ENCODE assay signal across 16 cellular contexts in genomic region chr5:172163346-172163745, GRCh38. TPM values are rescaled to one million over a fixed set of nuclear protein-coding genes. Genes with fewer than 3 reads are reported as not detected.
DNase-seq lines count a peak whose midpoint lies in the region; ATAC-seq and TF ChIP-seq lines count a peak whose summit lies in the region.
"Had no signal": no experiment of that assay in that cellular context is flagged by ENCODE, and none has a peak within 500 bp of the region (broad histone marks: within the 10 kb centered on the region; RNA-seq: fewer than 3 reads in every experiment).

No MANE protein-coding gene starts in this region.

- peaks cover 29 to 83% (median 44%) of the 10 kb centered on the region in 11 experiments for H3K36me3 ChIP-seq in BLaER1 treated with 17β-estradiol and CSF1 and Interleukin-3, amounts not matched to agents 10 nM and 100 nM
- peaks cover 0 to 30% (median 0%) of the 10 kb centered on the region in 3 experiments for H3K36me3 ChIP-seq in naive thymus-derived CD4-positive, alpha-beta T cell (ENCODE audit: control insufficient read depth in 2 of 3, insufficient read depth in 3 of 3, low read length in 3 of 3)
- H3K36me3 ChIP-seq: BE2C had no signal

- H3K27ac Mint-ChIP-seq in naive thymus-derived CD4-positive, alpha-beta T cell: peak overlapping the region in 8 of 9 donors; percentile 32 to 90 (median 64)

- peaks cover 44 to 89% (median 68%) of the 10 kb centered on the region in 7 donors for H3K4me1 Mint-ChIP-seq in naive thymus-derived CD4-positive, alpha-beta T cell

- peaks cover 0 to 26% (median 4%) of the 10 kb centered on the region in 5 donors for H3K36me3 Mint-ChIP-seq in naive thymus-derived CD4-positive, alpha-beta T cell

- H3K4me3 Mint-ChIP-seq in naive thymus-derived CD4-positive, alpha-beta T cell: peak overlapping the region in 5 of 10 donors; percentile 2 to 61 (median 34)

- peak overlapping the region in 6 of 11 experiments; percentile 4 to 79 (median 40); a peak in 5 of 22 replicates for H3K4me2 ChIP-seq in BLaER1 treated with 17β-estradiol and CSF1 and Interleukin-3, amounts not matched to agents 10 nM and 100 nM
- H3K4me2 ChIP-seq: hepatocyte had no signal

- POLR2A ChIA-PET in RWPE1 (lab: Yijun Ruan, JAX; ENCODE audit: low non-redundant PET): no interaction called here
- POLR2A ChIA-PET in naive thymus-derived CD4-positive, alpha-beta T cell (lab: Charles Lee): interaction anchor here (1.2 to 9.2 kb wide), 3 partner anchors 11 to 20 kb away, joined by 3 to 57 read pairs (median 5); no protein-coding TSS in a partner anchor

- DNase-seq in RWPE1 (ENCODE audit: low spot score) (no peak), fibroblast of the aortic adventitia (ENCODE audit: low read depth) (peak; percentile 11), NCI-H226 (no peak), NCI-H146 treated with DMSO at 0.1 percent for 48 hours (lab: John Stamatoyannopoulos, UW; ENCODE audit: unreplicated experiment) (no peak)
- DNase-seq in naive thymus-derived CD4-positive, alpha-beta T cell: no peak
- DNase-seq: activated CD4-positive, alpha-beta T cell treated with anti-CD3 and anti-CD28 coated beads for 48 hours; activated effector memory CD4-positive, alpha-beta T cell treated with anti-CD3 and anti-CD28 coated beads, Interleukin-2, amount 50 U/mL, for 16 hours; BE2C; NCI-H1092; NCI-H748 treated with DMSO at 0.1 percent for 48 hours had no signal

- 0 out of 22 replicates have a peak, but pooled peaks cover 0 to under 1% (median 0%) of the 10 kb centered on the region in 11 experiments for H3K9me3 ChIP-seq in BLaER1 treated with 17β-estradiol and CSF1 and Interleukin-3, amounts not matched to agents 10 nM and 100 nM (replicated peaks in 1 of 11)
- no peaks in the 10 kb centered on the region for H3K9me3 ChIP-seq in naive thymus-derived CD4-positive, alpha-beta T cell (ENCODE audit: control insufficient read depth in 2 of 3, low read length in 3 of 3)
- H3K9me3 ChIP-seq: BE2C had no signal

- H4K20me1 ChIP-seq in BLaER1 treated with 17β-estradiol and CSF1 and Interleukin-3, amounts not matched to agents 10 nM and 100 nM: peaks cover 56 to 100% (median 98%) of the 10 kb centered on the region in 11 experiments

- H3K4me3 ChIP-seq in BLaER1 treated with 17β-estradiol and CSF1 and Interleukin-3, amounts not matched to agents 10 nM and 100 nM: no peak overlapping the region
- H3K4me3 ChIP-seq in fibroblast of the aortic adventitia (ENCODE audit: low read depth, low read length): no peak overlapping the region
- H3K4me3 ChIP-seq in naive thymus-derived CD4-positive, alpha-beta T cell (ENCODE audit: low read length): no peak overlapping the region
- H3K4me3 ChIP-seq: hepatocyte, SK-N-MC had no signal

- no peaks in the 10 kb centered on the region for H3K27me3 ChIP-seq in BLaER1 treated with 17β-estradiol and CSF1 and Interleukin-3, amounts not matched to agents 10 nM and 100 nM
- no peaks in the 10 kb centered on the region for H3K27me3 ChIP-seq in naive thymus-derived CD4-positive, alpha-beta T cell (ENCODE audit: control insufficient read depth in 2 of 2, insufficient read depth in 2 of 2, low read length in 2 of 2)
- H3K27me3 ChIP-seq: BE2C, dorsolateral prefrontal cortex, hepatocyte had no signal

- H3K9me3 Mint-ChIP-seq in naive thymus-derived CD4-positive, alpha-beta T cell: no peaks in the 10 kb centered on the region

- H3K4me1 ChIP-seq in BLaER1 treated with 17β-estradiol and CSF1 and Interleukin-3, amounts not matched to agents 10 nM and 100 nM: peaks cover 88 to 100% (median 96%) of the 10 kb centered on the region in 10 experiments
- H3K4me1 ChIP-seq in naive thymus-derived CD4-positive, alpha-beta T cell (ENCODE audit: control insufficient read depth in 2 of 2, insufficient read depth in 2 of 2, low read length in 2 of 2): peaks cover 47% of the 10 kb centered on the region in 2 donors
- H3K4me1 ChIP-seq: BE2C had no signal

- H3K27me3 Mint-ChIP-seq in naive thymus-derived CD4-positive, alpha-beta T cell: no peaks in the 10 kb centered on the region

- CTCF ChIA-PET in RWPE1 (lab: Yijun Ruan, JAX): interaction anchor here (0.6 kb wide), 2 partner anchors 16 to 110 kb away, joined by 3 to 4 read pairs; no protein-coding TSS in a partner anchor
- CTCF ChIA-PET in naive thymus-derived CD4-positive, alpha-beta T cell (lab: Charles Lee): interaction anchor here (1.1 to 2.3 kb wide), 3 partner anchors 10 to 104 kb away, joined by 4 to 9 read pairs (median 4); no protein-coding TSS in a partner anchor

- TF ChIP-seq CTCF in RWPE1 (conservative IDR thresholded peaks at IDR 0.05; ENCODE audit: low read depth) (no peak), fibroblast of the aortic adventitia (IDR thresholded peaks at IDR 0.05; ENCODE audit: insufficient read depth, low read length) (no peak)

- H3K27ac ChIP-seq in BLaER1 treated with 17β-estradiol and CSF1 and Interleukin-3, amounts not matched to agents 10 nM and 100 nM: peak overlapping the region in 3 of 11 experiments; percentile 4 to 35 (median 7); a peak in 4 of 22 replicates
- peak overlapping the region; percentile 16; the same call in 1 of the 2 replicates for H3K27ac ChIP-seq in RWPE1
- H3K27ac ChIP-seq in naive thymus-derived CD4-positive, alpha-beta T cell (ENCODE audit: low read depth, low read length): peak overlapping the region; percentile 43
- H3K27ac ChIP-seq: hepatocyte, SK-N-MC had no signal

- ATAC-seq in naive thymus-derived CD4-positive, alpha-beta T cell: no peak
- ATAC-seq in esophagus mucosa (no peak), HG02840 (IDR thresholded peaks at IDR 0.05; ENCODE audit: low FRiP score, unreplicated experiment) (no peak)

- peak overlapping the region in 4 of 11 experiments; percentile 8 to 53 (median 39); a peak in 5 of 22 replicates for H3K9ac ChIP-seq in BLaER1 treated with 17β-estradiol and CSF1 and Interleukin-3, amounts not matched to agents 10 nM and 100 nM

- intact Hi-C loops in naive thymus-derived CD4-positive, alpha-beta T cell (cut with micrococcal nuclease): loop anchor here in 1 of 2 donors (1.0 kb wide), 1 partner anchor 12 kb away; no protein-coding TSS in a partner anchor

RNA-seq across cellular contexts. Expression of gene STK10, which starts 24.7 kb away (rescaled TPM):
- total RNA-seq in fibroblast of the aortic adventitia (ENCODE audit: low replicate concordance) (16.0 and 17.0 TPM in 2 replicates), esophagus mucosa (7.3 TPM)
- 100 to 1,000 TPM; 244 to 474 (median 311) TPM for total RNA-seq in naive thymus-derived CD4-positive, alpha-beta T cell
- polyA plus RNA-seq in naive thymus-derived CD4-positive, alpha-beta T cell: 100 to 1,000 TPM in 1 of 2 donors, 10 to 100 TPM in 1; 55.7 to 141 TPM

RNA-seq across cellular contexts. Expression of gene EFCAB9, which starts 30.6 kb away (rescaled TPM):
- total RNA-seq in fibroblast of the aortic adventitia (ENCODE audit: low replicate concordance) (not detected in 2 replicates), esophagus mucosa (not detected)
- not detected for total RNA-seq in naive thymus-derived CD4-positive, alpha-beta T cell
- polyA plus RNA-seq in naive thymus-derived CD4-positive, alpha-beta T cell: not detected
- total RNA-seq: dorsolateral prefrontal cortex, hepatocyte had no signal
- polyA plus RNA-seq: hepatocyte had no signal

Comparison
In these comparisons a context has a peak if more than half of its experiments do, and no peak if none do; other contexts are left out.
1. RNA of gene STK10, which starts 24.7 kb away (total RNA-seq): 244 to 474 TPM in naive thymus-derived CD4-positive, alpha-beta T cell; 16.0 to 17.0 TPM in fibroblast of the aortic adventitia and 7.3 TPM in esophagus mucosa (single experiment); every median in the first group is over 10 times any median in the second.